14 cellular contexts compared by ENCODE assay signal in the genomic region with DNA sequence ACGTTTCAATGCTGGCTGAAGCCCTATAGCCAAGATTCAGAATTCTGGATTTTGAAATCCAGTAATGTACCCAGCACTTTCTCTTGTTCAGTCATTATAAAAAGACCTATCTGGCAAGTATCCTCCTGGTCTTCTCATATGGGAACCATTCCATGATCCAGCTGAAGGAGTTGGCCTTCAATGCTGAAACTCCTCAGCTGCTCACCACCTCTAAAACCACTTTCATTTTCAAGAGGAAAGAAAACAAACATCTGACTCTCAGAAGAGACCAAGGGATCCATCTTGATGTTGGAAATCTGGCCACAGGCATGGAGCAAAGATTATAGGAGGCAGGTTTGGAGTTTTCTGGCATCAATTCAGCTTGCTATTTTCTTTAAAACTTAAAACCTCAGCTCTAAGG.
DNase-seq lines count a peak whose midpoint lies in the region; ATAC-seq and TF ChIP-seq lines count a peak whose summit lies in the region.
"Had no signal": no experiment of that assay in that cellular context is flagged by ENCODE, and none has a peak within 500 bp of the region (broad histone marks: within the 10 kb centered on the region; RNA-seq: fewer than 3 reads in every experiment).

No MANE protein-coding gene starts in this region.

- DNase-seq in Right ventricle myocardium superior (no peak), right atrium auricular region (ENCODE audit: low spot score) (no peak), left ventricle myocardium superior (no peak), upper lobe of right lung (no peak), epidermal melanocyte (ENCODE audit: insufficient read length, low spot score) (no peak), immature natural killer cell (no peak)
- DNase-seq: ACHN; activated naive CD4-positive, alpha-beta T cell treated with anti-CD3 and anti-CD28 coated beads for 36 hours; Calu3; caudate nucleus; endodermal cell had no signal

- H3K36me3 ChIP-seq in right atrium auricular region: no peaks in the 10 kb centered on the region
- H3K36me3 ChIP-seq in upper lobe of right lung: no peaks in the 10 kb centered on the region
- H3K36me3 ChIP-seq: HAP-1 had no signal

- no peaks in the 10 kb centered on the region for H3K9me3 Mint-ChIP-seq in activated T-helper 17 cell treated with anti-CD3 and anti-CD28 coated beads, Interleukin-2, amount 50 U/mL, for 72 hours
- H3K9me3 Mint-ChIP-seq in immature natural killer cell: peaks cover 0 to 4% (median 0%) of the 10 kb centered on the region in 6 donors
- H3K9me3 Mint-ChIP-seq: endodermal cell had no signal

- peaks cover 5% of the 10 kb centered on the region for H3K4me1 Mint-ChIP-seq in activated T-helper 17 cell treated with anti-CD3 and anti-CD28 coated beads, Interleukin-2, amount 50 U/mL, for 72 hours
- no peaks in the 10 kb centered on the region for H3K4me1 Mint-ChIP-seq in immature natural killer cell

- no peaks in the 10 kb centered on the region for H3K9me3 ChIP-seq in right atrium auricular region
- H3K9me3 ChIP-seq in upper lobe of right lung: no peaks in the 10 kb centered on the region
- H3K9me3 ChIP-seq: HAP-1 had no signal

- ATAC-seq in Right ventricle myocardium superior (ENCODE audit: poor library complexity): peak; percentile 78
- ATAC-seq in activated T-helper 17 cell treated with anti-CD3 and anti-CD28 coated beads, Interleukin-2, amount 50 U/mL, for 72 hours (replicated peaks): no peak
- ATAC-seq in left ventricle myocardium superior: peak; percentile 84
- peak; percentile 46 for ATAC-seq in upper lobe of right lung
- no peak for ATAC-seq in HG03196 (IDR thresholded peaks at IDR 0.05; ENCODE audit: unreplicated experiment)

- intact Hi-C loops in Right ventricle myocardium superior (cut with DNase I): loop anchor here (10.0 kb wide), 1 partner anchor 294 kb away; no protein-coding TSS in a partner anchor
- intact Hi-C loops in left ventricle myocardium superior (cut with micrococcal nuclease): no loop called here
- intact Hi-C loops in upper lobe of right lung (cut with DNase I): no loop called here

- H3K4me3 ChIP-seq in right atrium auricular region: no peak overlapping the region
- H3K4me3 ChIP-seq in upper lobe of right lung: no peak overlapping the region
- H3K4me3 ChIP-seq: HAP-1 had no signal

- no peak overlapping the region for H3K27ac Mint-ChIP-seq in activated T-helper 17 cell treated with anti-CD3 and anti-CD28 coated beads, Interleukin-2, amount 50 U/mL, for 72 hours
- H3K27ac Mint-ChIP-seq in immature natural killer cell: no peak overlapping the region
- H3K27ac Mint-ChIP-seq: activated naive CD4-positive, alpha-beta T cell treated with anti-CD3 and anti-CD28 coated beads for 36 hours; endodermal cell had no signal

- H3K4me1 ChIP-seq in right atrium auricular region (no peaks in the 10 kb centered on the region), upper lobe of right lung (no peaks in the 10 kb centered on the region)
- H3K4me1 ChIP-seq: HAP-1 had no signal

- no peaks in the 10 kb centered on the region for H3K36me3 Mint-ChIP-seq in activated T-helper 17 cell treated with anti-CD3 and anti-CD28 coated beads, Interleukin-2, amount 50 U/mL, for 72 hours (ENCODE audit: low read depth)
- no peaks in the 10 kb centered on the region for H3K36me3 Mint-ChIP-seq in immature natural killer cell

- H3K27me3 Mint-ChIP-seq in activated T-helper 17 cell treated with anti-CD3 and anti-CD28 coated beads, Interleukin-2, amount 50 U/mL, for 72 hours: peaks cover 6% of the 10 kb centered on the region
- peaks cover 0 to 7% (median 0%) of the 10 kb centered on the region in 3 donors for H3K27me3 Mint-ChIP-seq in immature natural killer cell (ENCODE audit: low read depth in 3 of 3)

- TF ChIP-seq CTCF in right atrium auricular region (IDR thresholded peaks at IDR 0.05) (no peak), upper lobe of right lung (IDR thresholded peaks at IDR 0.05) (no peak)

- peak overlapping the region; percentile 29 for H3K4me3 Mint-ChIP-seq in activated T-helper 17 cell treated with anti-CD3 and anti-CD28 coated beads, Interleukin-2, amount 50 U/mL, for 72 hours
- no peak overlapping the region for H3K4me3 Mint-ChIP-seq in immature natural killer cell
- H3K4me3 Mint-ChIP-seq: activated naive CD4-positive, alpha-beta T cell treated with anti-CD3 and anti-CD28 coated beads for 36 hours; endodermal cell had no signal

- H3K27me3 ChIP-seq in right atrium auricular region (no peaks in the 10 kb centered on the region), upper lobe of right lung (no peaks in the 10 kb centered on the region)

- no peak overlapping the region for H3K27ac ChIP-seq in right atrium auricular region
- peak overlapping the region; percentile 17 for H3K27ac ChIP-seq in upper lobe of right lung

Comparison
In these comparisons a context has a peak if more than half of its experiments do, and no peak if none do; other contexts are left out.
1. ATAC-seq: peak in Right ventricle myocardium superior (single experiment), left ventricle myocardium superior (single experiment) and upper lobe of right lung (single experiment); none in activated T-helper 17 cell treated with anti-CD3 and anti-CD28 coated beads, Interleukin-2, amount 50 U/mL, for 72 hours (single experiment) and HG03196 (single experiment).